Comparison of ENCODE assay signal across 15 cellular contexts in the genomic region with DNA sequence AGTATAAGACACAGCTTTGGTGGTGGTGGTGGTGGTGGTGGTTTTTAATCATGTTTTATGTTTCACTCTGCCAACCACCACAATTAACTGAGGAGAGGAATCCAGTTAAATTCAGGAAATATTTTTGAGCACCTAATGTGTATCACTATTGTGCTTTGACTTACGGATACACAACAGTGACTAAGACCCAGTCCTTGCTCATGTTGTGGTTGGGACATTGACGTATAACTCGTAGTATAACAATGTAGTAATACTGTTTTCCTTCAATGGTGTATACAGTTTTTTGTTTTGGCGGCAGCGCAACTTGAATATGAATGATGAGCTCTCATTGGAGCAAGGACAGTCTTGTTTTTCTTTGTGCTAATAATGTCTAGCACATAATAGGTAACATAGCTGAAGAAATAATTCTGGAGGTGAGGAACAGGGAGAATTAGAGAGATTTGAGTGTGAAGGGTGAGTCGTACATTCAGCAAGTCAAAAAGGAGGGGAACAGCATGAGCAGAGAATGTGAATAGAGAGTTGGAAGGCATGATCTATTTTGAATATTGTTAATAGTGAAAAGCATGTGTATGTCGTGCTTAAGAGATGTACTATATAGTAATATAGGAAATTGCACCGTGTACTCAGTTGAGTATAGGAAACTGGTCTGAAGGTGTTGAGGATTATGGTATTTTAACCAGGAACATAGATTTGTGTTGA. TPM values are rescaled to one million over a fixed set of nuclear protein-coding genes. Genes with fewer than 3 reads are reported as not detected.
DNase-seq lines count a peak whose midpoint lies in the region; TF ChIP-seq lines count a peak whose summit lies in the region.
"Had no signal": no experiment of that assay in that cellular context is flagged by ENCODE, and none has a peak within 500 bp of the region (broad histone marks: within the 10 kb centered on the region; RNA-seq: fewer than 3 reads in every experiment).

No MANE protein-coding gene starts in this region.

- no peak overlapping the region for H3K4me3 ChIP-seq in CD8-positive, alpha-beta memory T cell (ENCODE audit: low read length)
- H3K4me3 ChIP-seq in mammary epithelial cell (replicated peaks in 1 of 3; ENCODE audit: insufficient read depth in 1 of 3, low read depth in 2 of 3, low read length in 3 of 3): no peak overlapping the region
- H3K4me3 ChIP-seq: A549, adrenal gland, uterus had no signal

- no peak for TF ChIP-seq CTCF in mammary epithelial cell (conservative IDR thresholded peaks at IDR 0.05 in 1 of 2, IDR thresholded peaks at IDR 0.05 in 1 of 2; ENCODE audit: extremely low read depth in 1 of 2, insufficient read depth in 1 of 2, low read depth in 1 of 2, low read length in 2 of 2)

- peaks cover 44% of the 10 kb centered on the region for H3K4me1 Mint-ChIP-seq in activated CD4-positive, alpha-beta T cell treated with anti-CD3 and anti-CD28 coated beads, Interleukin-2, amount 10 ng/mL, durations not matched to agents 24 days and 14 days
- peaks cover 40 to 69% (median 65%) of the 10 kb centered on the region in 3 donors for H3K4me1 Mint-ChIP-seq in CD8-positive, alpha-beta memory T cell
- peaks cover 43% of the 10 kb centered on the region for H3K4me1 Mint-ChIP-seq in T-helper 2 cell treated with Interferon-gamma antibody and Interleukin-4, amounts not matched to agents 5 μg/mL and 100 μg/mL, for 36 hours (ENCODE audit: low read depth)

- peaks cover 3% of the 10 kb centered on the region for H4K20me1 ChIP-seq in mammary epithelial cell (ENCODE audit: insufficient read depth, low read length)

- dilution Hi-C loops in mammary epithelial cell (cut with HindIII; ENCODE audit: low sequenced_read_pairs): no loop called here

- no peak overlapping the region for H3K4me2 ChIP-seq in mammary epithelial cell (ENCODE audit: insufficient read depth, low read depth, low read length)
- H3K4me2 ChIP-seq: A549 had no signal

- no peak overlapping the region for H3K4me3 Mint-ChIP-seq in activated CD4-positive, alpha-beta T cell treated with anti-CD3 and anti-CD28 coated beads, Interleukin-2, amount 10 ng/mL, durations not matched to agents 24 days and 14 days
- H3K4me3 Mint-ChIP-seq in CD8-positive, alpha-beta memory T cell: no peak overlapping the region
- H3K4me3 Mint-ChIP-seq in T-helper 2 cell treated with Interferon-gamma antibody and Interleukin-4, amounts not matched to agents 5 μg/mL and 100 μg/mL, for 36 hours: no peak overlapping the region

- H3K79me2 ChIP-seq in mammary epithelial cell (ENCODE audit: insufficient read depth, low read length): peaks cover 86% of the 10 kb centered on the region

- CTCF ChIA-PET in CD8-positive, alpha-beta memory T cell (lab: Charles Lee): no interaction called here
- CTCF ChIA-PET in mammary epithelial cell (lab: Charles Lee; ENCODE audit: low non-redundant PET): no interaction called here

- no peaks in the 10 kb centered on the region for H3K9me3 ChIP-seq in CD8-positive, alpha-beta memory T cell (ENCODE audit: low read length)
- no peaks in the 10 kb centered on the region for H3K9me3 ChIP-seq in mammary epithelial cell (replicated peaks; ENCODE audit: insufficient read depth, low read length)
- H3K9me3 ChIP-seq: A549, adrenal gland, uterus had no signal

- intact Hi-C loops in activated CD4-positive, alpha-beta T cell treated with anti-CD3 and anti-CD28 coated beads, Interleukin-2, amount 10 ng/mL, durations not matched to agents 24 days and 14 days (cut with micrococcal nuclease): no loop called here
- intact Hi-C loops in mammary epithelial cell (cut with micrococcal nuclease): no loop called here

- H2AFZ ChIP-seq in mammary epithelial cell (ENCODE audit: low read depth, low read length): no peak overlapping the region

- H3K27me3 ChIP-seq in CD8-positive, alpha-beta memory T cell (ENCODE audit: insufficient read depth, low read length, poor library complexity, severe bottlenecking): no peaks in the 10 kb centered on the region
- H3K27me3 ChIP-seq in mammary epithelial cell (ENCODE audit: insufficient read depth, low read length): no peaks in the 10 kb centered on the region
- H3K27me3 ChIP-seq: adrenal gland, uterus had no signal

- H3K9me3 Mint-ChIP-seq in activated CD4-positive, alpha-beta T cell treated with anti-CD3 and anti-CD28 coated beads, Interleukin-2, amount 10 ng/mL, durations not matched to agents 24 days and 14 days: no peaks in the 10 kb centered on the region
- no peaks in the 10 kb centered on the region for H3K9me3 Mint-ChIP-seq in CD8-positive, alpha-beta memory T cell
- H3K9me3 Mint-ChIP-seq in T-helper 2 cell treated with Interferon-gamma antibody and Interleukin-4, amounts not matched to agents 5 μg/mL and 100 μg/mL, for 36 hours: no peaks in the 10 kb centered on the region

- H3K27me3 Mint-ChIP-seq in activated CD4-positive, alpha-beta T cell treated with anti-CD3 and anti-CD28 coated beads, Interleukin-2, amount 10 ng/mL, durations not matched to agents 24 days and 14 days: no peaks in the 10 kb centered on the region
- no peaks in the 10 kb centered on the region for H3K27me3 Mint-ChIP-seq in CD8-positive, alpha-beta memory T cell
- no peaks in the 10 kb centered on the region for H3K27me3 Mint-ChIP-seq in T-helper 2 cell treated with Interferon-gamma antibody and Interleukin-4, amounts not matched to agents 5 μg/mL and 100 μg/mL, for 36 hours (ENCODE audit: low read depth)

- no peak overlapping the region for H3K9ac ChIP-seq in mammary epithelial cell (ENCODE audit: insufficient read depth, low read length)

- peaks cover 63% of the 10 kb centered on the region for H3K36me3 Mint-ChIP-seq in activated CD4-positive, alpha-beta T cell treated with anti-CD3 and anti-CD28 coated beads, Interleukin-2, amount 10 ng/mL, durations not matched to agents 24 days and 14 days (ENCODE audit: low read depth)
- peaks cover 4 to 60% (median 14%) of the 10 kb centered on the region in 3 donors for H3K36me3 Mint-ChIP-seq in CD8-positive, alpha-beta memory T cell
- peaks cover 50% of the 10 kb centered on the region for H3K36me3 Mint-ChIP-seq in T-helper 2 cell treated with Interferon-gamma antibody and Interleukin-4, amounts not matched to agents 5 μg/mL and 100 μg/mL, for 36 hours (ENCODE audit: low read depth)

- DNase-seq in activated CD4-positive, alpha-beta T cell treated with anti-CD3 and anti-CD28 coated beads, Interleukin-2, amount 10 ng/mL, durations not matched to agents 24 days and 14 days: peak; percentile 48
- DNase-seq in activated CD4-positive, alpha-beta T cell treated with anti-CD3 and anti-CD28 coated beads for 4 hours: no peak
- DNase-seq in CD8-positive, alpha-beta memory T cell: no peak
- DNase-seq in T-helper 2 cell treated with Interferon-gamma antibody and Interleukin-4, amounts not matched to agents 5 μg/mL and 100 μg/mL, for 36 hours (ENCODE audit: low spot score): no peak
- DNase-seq in mammary epithelial cell: peak; percentile 50
- no peak for DNase-seq in NCI-H748 treated with DMSO at 0.1 percent for 48 hours (lab: John Stamatoyannopoulos, UW)
- no peak for DNase-seq in activated gamma-delta T cell treated with Interleukin-2 at 50 U/mL for 16 hours
- DNase-seq in activated effector memory CD4-positive, alpha-beta T cell treated with Interleukin-2 at 50 U/mL for 16 hours: no peak
- DNase-seq: adrenal gland, C1 segment of cervical spinal cord, H7, NCI-H1105, NCI-H82, uterus had no signal

- BruUV-seq in mammary epithelial cell (replicated peaks; lab: Mats Ljungman, UMichigan): no TSS peak

- POLR2A ChIA-PET in CD8-positive, alpha-beta memory T cell (lab: Charles Lee): no interaction called here

- no peak overlapping the region for H3K27ac ChIP-seq in CD8-positive, alpha-beta memory T cell (ENCODE audit: low read depth, low read length)
- H3K27ac ChIP-seq in mammary epithelial cell (ENCODE audit: insufficient read depth, low read depth, low read length): no peak overlapping the region
- H3K27ac ChIP-seq: A549, adrenal gland, uterus had no signal

- H3K36me3 ChIP-seq in CD8-positive, alpha-beta memory T cell (ENCODE audit: insufficient read depth, low read length): peaks cover 35% of the 10 kb centered on the region
- peaks cover 24% of the 10 kb centered on the region for H3K36me3 ChIP-seq in mammary epithelial cell (ENCODE audit: insufficient read depth, low read length)
- H3K36me3 ChIP-seq: uterus had no signal

- 88% methylated on average over 8 of the region's 8 CpGs for WGBS in mammary epithelial cell (ENCODE audit: low coverage, missing lambda C conversion rate)

- in situ Hi-C loops in mammary epithelial cell (cut with MboI; ENCODE audit: low sequenced_read_pairs in 2 of 2): no loop called here

- H3K4me1 ChIP-seq in CD8-positive, alpha-beta memory T cell (ENCODE audit: insufficient read depth, low read length): peaks cover 23% of the 10 kb centered on the region
- H3K4me1 ChIP-seq in mammary epithelial cell (ENCODE audit: insufficient read depth, low read length): peaks cover 10% of the 10 kb centered on the region

- peak overlapping the region; percentile 14 for H3K27ac Mint-ChIP-seq in activated CD4-positive, alpha-beta T cell treated with anti-CD3 and anti-CD28 coated beads, Interleukin-2, amount 10 ng/mL, durations not matched to agents 24 days and 14 days
- H3K27ac Mint-ChIP-seq in CD8-positive, alpha-beta memory T cell: peak overlapping the region in 7 of 8 donors; percentile 0 to 69 (median 30)
- H3K27ac Mint-ChIP-seq in T-helper 2 cell treated with Interferon-gamma antibody and Interleukin-4, amounts not matched to agents 5 μg/mL and 100 μg/mL, for 36 hours: peak overlapping the region; percentile 29

RNA-seq across cellular contexts. Expression of a gene that starts 5.5 kb away (rescaled TPM):
- 385 and 389 TPM in 2 replicates for total RNA-seq in activated CD4-positive, alpha-beta T cell treated with anti-CD3 and anti-CD28 coated beads, Interleukin-2, amount 10 ng/mL, durations not matched to agents 24 days and 14 days
- 100 to 1,000 TPM; 345 to 372 TPM for total RNA-seq in CD8-positive, alpha-beta memory T cell
- 166 TPM for polyA plus RNA-seq in CD8-positive, alpha-beta memory T cell
- 100 to 1,000 TPM in 1 of 2 donors, 10 to 100 TPM in 1; 25.8 to 133 TPM for total RNA-seq in mammary epithelial cell
- 62.9 TPM for polyA plus RNA-seq in mammary epithelial cell
- polyA minus RNA-seq in mammary epithelial cell: 38.0 TPM

RNA-seq across cellular contexts. Expression of a gene that starts 18.0 kb away (rescaled TPM):
- total RNA-seq in activated CD4-positive, alpha-beta T cell treated with anti-CD3 and anti-CD28 coated beads, Interleukin-2, amount 10 ng/mL, durations not matched to agents 24 days and 14 days: 28.9 and 33.5 TPM in 2 replicates
- 10 to 100 TPM; 41.0 to 41.4 TPM for total RNA-seq in CD8-positive, alpha-beta memory T cell
- polyA plus RNA-seq in CD8-positive, alpha-beta memory T cell: 49.4 TPM
- 10 to 100 TPM; 13.3 to 23.4 TPM for total RNA-seq in mammary epithelial cell
- polyA plus RNA-seq in mammary epithelial cell: 14.9 TPM
- polyA minus RNA-seq in mammary epithelial cell: 30.9 TPM

Comparison
In these comparisons a context has a peak if more than half of its experiments do, and no peak if none do; other contexts are left out.
1. DNase-seq: peak in activated CD4-positive, alpha-beta T cell treated with anti-CD3 and anti-CD28 coated beads, Interleukin-2, amount 10 ng/mL, durations not matched to agents 24 days and 14 days (single experiment) and mammary epithelial cell (single experiment); none in activated CD4-positive, alpha-beta T cell treated with anti-CD3 and anti-CD28 coated beads for 4 hours (0 of 2), CD8-positive, alpha-beta memory T cell (0 of 5), T-helper 2 cell treated with Interferon-gamma antibody and Interleukin-4, amounts not matched to agents 5 μg/mL and 100 μg/mL, for 36 hours (single experiment), NCI-H748 treated with DMSO at 0.1 percent for 48 hours (single experiment), activated gamma-delta T cell treated with Interleukin-2 at 50 U/mL for 16 hours (single experiment) and activated effector memory CD4-positive, alpha-beta T cell treated with Interleukin-2 at 50 U/mL for 16 hours (single experiment).
2. Peak in every context shown above with its lines, with median percentiles within 50 percentile points of each other: H3K27ac Mint-ChIP-seq.